1 cellular context compared by ENCODE assay signal in the genomic region with DNA sequence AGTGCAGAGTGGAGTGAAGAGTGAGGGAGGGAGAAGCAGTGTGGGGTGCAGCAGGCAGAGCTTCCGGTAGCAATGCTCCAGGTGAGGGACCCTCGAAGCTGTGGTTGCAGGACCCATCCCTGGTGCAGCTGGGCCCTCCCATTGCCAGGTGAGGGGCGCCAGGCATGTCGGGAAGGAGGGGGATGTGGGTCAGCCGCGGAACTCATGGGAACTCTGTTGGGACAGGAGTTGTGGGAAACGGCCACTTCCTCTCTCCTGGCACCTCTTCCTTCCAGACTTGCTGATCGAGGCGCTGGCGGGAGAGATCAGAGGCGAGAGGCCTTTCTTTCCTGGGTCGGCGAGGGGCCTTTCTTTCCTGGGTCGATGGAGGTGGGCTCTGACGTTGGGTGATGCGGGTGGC.
TF ChIP-seq lines count a peak whose summit lies in the region.

No MANE protein-coding gene starts in this region.

TF ChIP-seq in H1, 55 proteins besides CTCF, POLR2A, EP300 and RAD21:
- TF ChIP-seq ASH2L (IDR thresholded peaks at IDR 0.05; ENCODE audit: low read length) (no peak), FOSL1 (IDR thresholded peaks at IDR 0.05; ENCODE audit: insufficient read depth, low read depth, low read length) (no peak), GABPA (IDR thresholded peaks at IDR 0.05; ENCODE audit: borderline replicate concordance, insufficient read depth, low read length) (no peak)
